In the genomic region with DNA sequence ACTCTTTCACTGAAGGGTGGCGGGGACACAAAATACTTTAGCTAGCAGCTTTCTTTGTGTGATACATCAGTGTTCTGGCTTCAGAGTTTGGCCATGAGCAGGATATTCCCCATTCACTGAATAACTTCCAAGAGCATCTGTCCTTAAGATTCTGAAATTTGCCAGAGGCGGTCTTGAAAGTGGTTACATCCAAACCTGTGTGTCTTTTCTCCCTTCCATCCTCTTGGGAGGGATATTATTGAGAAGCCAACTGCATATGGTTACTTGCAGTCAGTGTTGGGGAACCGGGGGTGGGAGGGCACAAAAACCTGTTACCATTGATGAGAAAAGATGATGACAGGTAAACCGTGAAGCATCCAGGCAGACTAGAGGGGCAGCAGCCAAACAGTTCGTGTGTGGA, we compare ENCODE assay signal across 25 cellular contexts.
A peak's percentile ranks its signal among the peaks of the same experiment; 100 is the strongest.
DNase-seq lines count a peak whose midpoint lies in the region; ATAC-seq and TF ChIP-seq lines count a peak whose summit lies in the region.
"Had no signal": no experiment of that assay in that cellular context is flagged by ENCODE, and none has a peak within 500 bp of the region (broad histone marks: within the 10 kb centered on the region; RNA-seq: fewer than 3 reads in every experiment).

No MANE protein-coding gene starts in this region.

- H3K4me3 ChIP-seq in mammary epithelial cell (replicated peaks in 1 of 3; ENCODE audit: insufficient read depth in 1 of 3, low read depth in 2 of 3, low read length in 3 of 3) (no peak overlapping the region), mesenchymal stem cell (ENCODE audit: insufficient read depth in 1 of 2, low read depth in 1 of 2, low read length in 2 of 2) (no peak overlapping the region)
- H3K4me3 ChIP-seq: A549, esophagus muscularis mucosa, left lung, vagina had no signal

- H2BK15ac ChIP-seq in mesenchymal stem cell (ENCODE audit: low read depth, poor library complexity, severe bottlenecking) = no peak overlapping the region

- intact Hi-C loops in mammary epithelial cell (cut with micrococcal nuclease) (no loop called here), MCF 10A (cut with micrococcal nuclease) (no loop called here)

- H3K14ac ChIP-seq in mesenchymal stem cell (ENCODE audit: low read length in 2 of 2) = no peak overlapping the region

- H3K27ac ChIP-seq in mammary epithelial cell (ENCODE audit: insufficient read depth, low read depth, low read length) = no peak overlapping the region
- H3K27ac ChIP-seq in caudate nucleus (ENCODE audit: low read depth, low read length) = peak overlapping the region; percentile 79
- no peak overlapping the region for H3K27ac ChIP-seq in mesenchymal stem cell (ENCODE audit: low read length, poor library complexity, severe bottlenecking)
- peak overlapping the region; percentile 63 for H3K27ac ChIP-seq in temporal lobe (ENCODE audit: low read depth, low read length)
- H3K27ac ChIP-seq: esophagus muscularis mucosa, left lung, vagina had no signal

- H3K9me3 Mint-ChIP-seq in MCF 10A (ENCODE audit: unreplicated experiment) = no peaks in the 10 kb centered on the region
- H3K9me3 Mint-ChIP-seq: activated CD4-positive, alpha-beta memory T cell treated with anti-CD3 and anti-CD28 coated beads, Interleukin-2, amount 10 ng/mL, durations not matched to agents 7 days and 5 days; central memory CD8-positive, alpha-beta T cell; IgD-negative memory B cell had no signal

- peak overlapping the region; percentile 24 for H2BK5ac ChIP-seq in mesenchymal stem cell (ENCODE audit: low read depth, low read length, poor library complexity, severe bottlenecking)

- no peak overlapping the region for H4K91ac ChIP-seq in mesenchymal stem cell (ENCODE audit: low read length)

- no peaks in the 10 kb centered on the region for H3K27me3 Mint-ChIP-seq in MCF 10A (ENCODE audit: insufficient read depth, unreplicated experiment)
- H3K27me3 Mint-ChIP-seq: activated CD4-positive, alpha-beta memory T cell treated with anti-CD3 and anti-CD28 coated beads, Interleukin-2, amount 10 ng/mL, durations not matched to agents 7 days and 5 days; central memory CD8-positive, alpha-beta T cell; IgD-negative memory B cell had no signal

- H3K4me2 ChIP-seq in mammary epithelial cell (ENCODE audit: insufficient read depth, low read depth, low read length) (no peak overlapping the region), mesenchymal stem cell (ENCODE audit: low read length, poor library complexity, severe bottlenecking) (no peak overlapping the region)

- H3K9me3 ChIP-seq in mammary epithelial cell (replicated peaks; ENCODE audit: insufficient read depth, low read length) (no peaks in the 10 kb centered on the region), mesenchymal stem cell (ENCODE audit: control insufficient read depth, low read length) (no peaks in the 10 kb centered on the region)
- H3K9me3 ChIP-seq: A549, BE2C, esophagus muscularis mucosa, left lung, vagina had no signal

- no peak overlapping the region for H3K27ac Mint-ChIP-seq in MCF 10A (ENCODE audit: low read depth, unreplicated experiment)
- H3K27ac Mint-ChIP-seq: activated CD4-positive, alpha-beta memory T cell treated with anti-CD3 and anti-CD28 coated beads, Interleukin-2, amount 10 ng/mL, durations not matched to agents 7 days and 5 days; IgD-negative memory B cell had no signal

- BruUV-seq in mammary epithelial cell (replicated peaks; lab: Mats Ljungman, UMichigan) (no TSS peak), MCF 10A (replicated peaks; lab: Mats Ljungman, UMichigan) (no TSS peak)

- in situ Hi-C loops in mammary epithelial cell (cut with MboI; ENCODE audit: low sequenced_read_pairs in 2 of 2) = no loop called here

- H3K36me3 ChIP-seq in mammary epithelial cell (ENCODE audit: insufficient read depth, low read length) (no peaks in the 10 kb centered on the region), mesenchymal stem cell (ENCODE audit: control insufficient read depth in 1 of 2, insufficient read depth in 2 of 2, low read depth in 1 of 2, low read length in 2 of 2) (no peaks in the 10 kb centered on the region)
- H3K36me3 ChIP-seq: BE2C, esophagus muscularis mucosa, left lung, vagina had no signal

- DNase-seq in mammary epithelial cell (no peak), MCF 10A (ENCODE audit: unreplicated experiment) (no peak), caudate nucleus (lab: John Stamatoyannopoulos, UW) (no peak), mesenchymal stem cell (no peak), NCI-H2196 treated with DMSO at 0.1 percent for 48 hours (lab: John Stamatoyannopoulos, UW; ENCODE audit: unreplicated experiment) (no peak), GM10248 (ENCODE audit: extremely low spot score) (no peak)
- DNase-seq: activated CD4-positive, alpha-beta memory T cell treated with anti-CD3 and anti-CD28 coated beads, Interleukin-2, amount 10 ng/mL, durations not matched to agents 7 days and 5 days; activated naive CD4-positive, alpha-beta T cell; activated T-cell treated with anti-CD3 and anti-CD28 coated beads, Interleukin-2, amount 50 U/mL, for 1 hour; aorta; BE2C; effector CD8-positive, alpha-beta T cell; left lung; NCI-H1417 treated with DMSO at 0.1 percent for 48 hours; NCI-H748 treated with DMSO at 0.1 percent for 48 hours; occipital lobe; SIG-M5; stimulated activated CD8-positive, alpha-beta memory T cell treated with anti-CD3 and anti-CD28 coated beads, Interleukin-4, amount 100 ng/mL, for 48 hours had no signal

- 73% methylated on average over 5 of the region's 5 CpGs for WGBS in mammary epithelial cell (ENCODE audit: low coverage, missing lambda C conversion rate)
- 96% methylated on average over 5 of the region's 5 CpGs for WGBS in mesenchymal stem cell

- H3K18ac ChIP-seq in mesenchymal stem cell (ENCODE audit: low read depth in 1 of 2, low read length in 2 of 2) = no peak overlapping the region

- H2BK120ac ChIP-seq in mesenchymal stem cell (ENCODE audit: low read depth, low read length) = no peak overlapping the region

- CTCF ChIA-PET in mammary epithelial cell (lab: Charles Lee; ENCODE audit: low non-redundant PET) = no interaction called here
- CTCF ChIA-PET in MCF 10A (lab: Yijun Ruan, JAX) = no interaction called here
- CTCF ChIA-PET in GM10248 (lab: Yijun Ruan, JAX) = interaction anchor here (1.0 to 3.0 kb wide), 2 partner anchors 9 to 76 kb away, joined by 3 to 10 read pairs; no protein-coding TSS in a partner anchor

- no peak overlapping the region for H4K8ac ChIP-seq in mesenchymal stem cell (ENCODE audit: low read length)

- dilution Hi-C loops in mammary epithelial cell (cut with HindIII; ENCODE audit: low sequenced_read_pairs) = no loop called here

- H2AFZ ChIP-seq in mammary epithelial cell (ENCODE audit: low read depth, low read length) (no peak overlapping the region), mesenchymal stem cell (ENCODE audit: low read depth, low read length) (no peak overlapping the region)

- no peak for ATAC-seq in HG03520 (IDR thresholded peaks at IDR 0.05; ENCODE audit: unreplicated experiment)
- ATAC-seq: A549, left lung had no signal

- H2AK5ac ChIP-seq in mesenchymal stem cell (ENCODE audit: low read length, severe bottlenecking) = no peak overlapping the region

- H3K4me1 Mint-ChIP-seq in MCF 10A (ENCODE audit: insufficient read depth, unreplicated experiment) = peaks cover 30% of the 10 kb centered on the region

- TF ChIP-seq CTCF in mammary epithelial cell (conservative IDR thresholded peaks at IDR 0.05 in 1 of 2, IDR thresholded peaks at IDR 0.05 in 1 of 2; ENCODE audit: extremely low read depth in 1 of 2, insufficient read depth in 1 of 2, low read depth in 1 of 2, low read length in 2 of 2) (no peak), MCF 10A (IDR thresholded peaks at IDR 0.05; ENCODE audit: unreplicated experiment) (no peak), GM10248 (IDR thresholded peaks at IDR 0.05; ENCODE audit: control extremely low read depth, extremely low read depth, low read depth, missing control alignments) (no peak)

- no peak overlapping the region for H3K4ac ChIP-seq in mesenchymal stem cell (ENCODE audit: low read depth in 1 of 2, low read length in 2 of 2)

- H3K36me3 Mint-ChIP-seq in MCF 10A (ENCODE audit: insufficient read depth, unreplicated experiment) = peaks cover 6% of the 10 kb centered on the region

- no peak overlapping the region for H3K23ac ChIP-seq in mesenchymal stem cell (ENCODE audit: low read length in 2 of 2)

- H3K4me1 ChIP-seq in mammary epithelial cell (ENCODE audit: insufficient read depth, low read length) (peaks cover 11% of the 10 kb centered on the region), mesenchymal stem cell (ENCODE audit: control insufficient read depth, insufficient read depth, low read depth, low read length) (no peaks in the 10 kb centered on the region)
- H3K4me1 ChIP-seq: BE2C, left lung had no signal

- H3K27me3 ChIP-seq in mammary epithelial cell (ENCODE audit: insufficient read depth, low read length) (no peaks in the 10 kb centered on the region), mesenchymal stem cell (ENCODE audit: control insufficient read depth in 1 of 2, insufficient read depth in 1 of 2, low read length in 2 of 2) (no peaks in the 10 kb centered on the region)
- H3K27me3 ChIP-seq: BE2C, esophagus muscularis mucosa, left lung, vagina had no signal

- no peaks in the 10 kb centered on the region for H4K20me1 ChIP-seq in mammary epithelial cell (ENCODE audit: insufficient read depth, low read length)

- no peak overlapping the region for H3K4me3 Mint-ChIP-seq in MCF 10A (ENCODE audit: unreplicated experiment)
- H3K4me3 Mint-ChIP-seq: activated CD4-positive, alpha-beta memory T cell treated with anti-CD3 and anti-CD28 coated beads, Interleukin-2, amount 10 ng/mL, durations not matched to agents 7 days and 5 days; central memory CD8-positive, alpha-beta T cell; IgD-negative memory B cell had no signal

- H2BK12ac ChIP-seq in mesenchymal stem cell (ENCODE audit: low read length in 2 of 2) = peak overlapping the region in 1 of 2 experiments; percentile 11

- POLR2A ChIA-PET in MCF 10A (lab: Yijun Ruan, JAX) = interaction anchor here (2.4 kb wide), 1 partner anchor 8 kb away, joined by 11 read pairs; no protein-coding TSS in a partner anchor
- POLR2A ChIA-PET in GM10248 (lab: Yijun Ruan, JAX) = interaction anchor here (0.9 kb wide), 1 partner anchor 236 kb away, joined by 3 read pairs; the partner anchor contains the start of gene INTS6

- H3K79me1 ChIP-seq in mesenchymal stem cell (replicated peaks; ENCODE audit: low read length, poor library complexity, severe bottlenecking) = peaks cover 19% of the 10 kb centered on the region

- H3K9ac ChIP-seq in mammary epithelial cell (ENCODE audit: insufficient read depth, low read length) (peak overlapping the region; percentile 10), mesenchymal stem cell (ENCODE audit: low read length) (no peak overlapping the region)

- H3K79me2 ChIP-seq in mammary epithelial cell (ENCODE audit: insufficient read depth, low read length) = peaks cover 45% of the 10 kb centered on the region

Comparison
In these comparisons a context has a peak if more than half of its experiments do, and no peak if none do; other contexts are left out.
1. H3K27ac ChIP-seq: peak in caudate nucleus (single experiment) and temporal lobe (single experiment); none in mammary epithelial cell (single experiment) and mesenchymal stem cell (single experiment).